ENCODE assay signal across 1 cellular context in genomic region chr6:40492126-40492525, GRCh38.
TF ChIP-seq lines count a peak whose summit lies in the region.

No MANE protein-coding gene starts in this region.

TF ChIP-seq in H1, 55 proteins besides CTCF, POLR2A, EP300 and RAD21 (continued from another document):
- no peak for TF ChIP-seq CEBPB (IDR thresholded peaks at IDR 0.05; ENCODE audit: low read depth, low read length)
- TF ChIP-seq CBX8 (IDR thresholded peaks at IDR 0.05; ENCODE audit: borderline replicate concordance, low read depth, low read length) = no peak
- peak; percentile 30; the same call in 1 of the 2 replicates for TF ChIP-seq E2F6 (IDR thresholded peaks at IDR 0.05)
- no peak for TF ChIP-seq ZNF274 (IDR thresholded peaks at IDR 0.05; ENCODE audit: borderline replicate concordance, extremely low read depth, low read length)
- no peak for TF ChIP-seq TBP (IDR thresholded peaks at IDR 0.05; ENCODE audit: low read depth, low read length)
- no peak for TF ChIP-seq SP2 (IDR thresholded peaks at IDR 0.05; ENCODE audit: low read length)
